9 cellular contexts compared by ENCODE assay signal in genomic region chr3:108602249-108602934, GRCh38. TPM values are rescaled to one million over a fixed set of nuclear protein-coding genes. Genes with fewer than 3 reads are reported as not detected.
DNase-seq lines count a peak whose midpoint lies in the region; ATAC-seq and TF ChIP-seq lines count a peak whose summit lies in the region.
"Had no signal": no experiment of that assay in that cellular context is flagged by ENCODE, and none has a peak within 500 bp of the region (broad histone marks: within the 10 kb centered on the region; RNA-seq: fewer than 3 reads in every experiment).

No MANE protein-coding gene starts in this region.

- H3K9me3 Mint-ChIP-seq in activated naive CD8-positive, alpha-beta T cell (ENCODE audit: low read depth), result no peaks in the 10 kb centered on the region
- peaks cover 16% of the 10 kb centered on the region for H3K9me3 Mint-ChIP-seq in nephron progenitor cell

- TF ChIP-seq CTCF in nephron progenitor cell (IDR thresholded peaks at IDR 0.05) (no peak), left lung (IDR thresholded peaks at IDR 0.05) (no peak), sigmoid colon (IDR thresholded peaks at IDR 0.05) (no peak)

- no peak for TF ChIP-seq EP300 in sigmoid colon (IDR thresholded peaks at IDR 0.05)

- H3K4me3 ChIP-seq in left lung, result no peak overlapping the region
- H3K4me3 ChIP-seq in sigmoid colon, result no peak overlapping the region

- TF ChIP-seq POLR2A in sigmoid colon (IDR thresholded peaks at IDR 0.05), result no peak

- H3K9me3 ChIP-seq in left lung (no peaks in the 10 kb centered on the region), sigmoid colon (no peaks in the 10 kb centered on the region)

- peak overlapping the region; percentile 72 for H3K27ac Mint-ChIP-seq in activated naive CD8-positive, alpha-beta T cell
- H3K27ac Mint-ChIP-seq in nephron progenitor cell, result peak overlapping the region; percentile 97

- WGBS in sigmoid colon, 2 donors, result 35 to 85% methylated on average over 5 of the region's 5 CpGs

- H3K27me3 ChIP-seq in left lung (no peaks in the 10 kb centered on the region), sigmoid colon (no peaks in the 10 kb centered on the region)

- H3K36me3 ChIP-seq in left lung (no peaks in the 10 kb centered on the region), sigmoid colon (no peaks in the 10 kb centered on the region)

- H3K4me1 ChIP-seq in left lung (no peaks in the 10 kb centered on the region), sigmoid colon (no peaks in the 10 kb centered on the region)

- no peaks in the 10 kb centered on the region for H3K36me3 Mint-ChIP-seq in activated naive CD8-positive, alpha-beta T cell
- peaks cover 30% of the 10 kb centered on the region for H3K36me3 Mint-ChIP-seq in nephron progenitor cell (ENCODE audit: low read depth)

- DNase-seq in nephron progenitor cell (no peak), sciatic nerve (ENCODE audit: low spot score) (no peak), left lung (no peak), sigmoid colon (no peak), HuH-7.5 (ENCODE audit: low spot score) (no peak)
- DNase-seq: foreskin melanocyte had no signal

- intact Hi-C loops in sciatic nerve (cut with DNase I) (no loop called here), left lung (cut with DNase I) (no loop called here), sigmoid colon (cut with DNase I) (no loop called here)

- peak overlapping the region; percentile 52 for H3K4me3 Mint-ChIP-seq in activated naive CD8-positive, alpha-beta T cell
- no peak overlapping the region for H3K4me3 Mint-ChIP-seq in nephron progenitor cell

- peak; percentile 89 for ATAC-seq in GM18868 (IDR thresholded peaks at IDR 0.05; ENCODE audit: unreplicated experiment)
- peak; percentile 55 for ATAC-seq in HG03039 (IDR thresholded peaks at IDR 0.05; ENCODE audit: unreplicated experiment)
- no peak for ATAC-seq in sciatic nerve
- ATAC-seq in left lung, result no peak

- H3K27ac ChIP-seq in left lung (no peak overlapping the region), sigmoid colon (peak overlapping the region in 1 of 4 donors; percentile 63)

- H3K4me1 Mint-ChIP-seq in activated naive CD8-positive, alpha-beta T cell (ENCODE audit: low read depth), result peaks cover 58% of the 10 kb centered on the region
- H3K4me1 Mint-ChIP-seq in nephron progenitor cell, result peaks cover 20% of the 10 kb centered on the region

- H3K27me3 Mint-ChIP-seq in activated naive CD8-positive, alpha-beta T cell, result no peaks in the 10 kb centered on the region
- no peaks in the 10 kb centered on the region for H3K27me3 Mint-ChIP-seq in nephron progenitor cell (ENCODE audit: low read depth, poor library complexity)

RNA-seq across cellular contexts. Expression of gene DZIP3, which starts 12.9 kb away (rescaled TPM):
- total RNA-seq in sciatic nerve, result 19.8 TPM
- 10 to 100 TPM; 11.5 to 12.1 TPM for total RNA-seq in left lung
- total RNA-seq in sigmoid colon, result 10 to 100 TPM in 1 of 4 donors, 1 to 10 TPM in 3; 8.8 to 12.0 (median 9.3) TPM
- polyA plus RNA-seq in sigmoid colon, result 1 to 10 TPM; 1.2 to 4.8 (median 1.8) TPM

RNA-seq across cellular contexts. Expression of gene CIP2A, which starts 13.2 kb away (rescaled TPM):
- total RNA-seq in sciatic nerve (5.6 TPM), left lung (1 to 10 TPM; 3.8 to 5.6 TPM), sigmoid colon (1 to 10 TPM in 3 of 4 donors, under 1 TPM in 1; 0.99 to 4.3 (median 3.0) TPM)
- 1 to 10 TPM in 2 of 3 donors, under 1 TPM in 1; 0.60 to 5.4 (median 1.6) TPM for polyA plus RNA-seq in sigmoid colon

Comparison
In these comparisons a context has a peak if more than half of its experiments do, and no peak if none do; other contexts are left out.
1. ATAC-seq: peak in GM18868 (single experiment) and HG03039 (single experiment); none in sciatic nerve (single experiment) and left lung (single experiment).